8 cellular contexts compared by ENCODE assay signal in genomic region chr5:150560401-150561191, GRCh38. TPM values are rescaled to one million over a fixed set of nuclear protein-coding genes. Genes with fewer than 3 reads are reported as not detected.
DNase-seq lines count a peak whose midpoint lies in the region; ATAC-seq lines count a peak whose summit lies in the region.

No MANE protein-coding gene starts in this region.

- no peaks in the 10 kb centered on the region for H3K4me1 Mint-ChIP-seq in stimulated activated effector memory CD8-positive, alpha-beta T cell treated with anti-CD3 and anti-CD28 coated beads, Interleukin-12 subunit alpha, Interleukin-12 subunit beta, amount 100 ng/mL, for 72 hours

- ATAC-seq in GM19452 (IDR thresholded peaks at IDR 0.05; ENCODE audit: unreplicated experiment): peak; percentile 55
- peak; percentile 83 for ATAC-seq in stimulated activated effector memory CD8-positive, alpha-beta T cell treated with anti-CD3 and anti-CD28 coated beads, Interleukin-12 subunit alpha, Interleukin-12 subunit beta, amount 100 ng/mL, for 72 hours

- peak overlapping the region; percentile 72 for H3K27ac ChIP-seq in epithelial cell of prostate

- no peaks in the 10 kb centered on the region for H3K36me3 Mint-ChIP-seq in stimulated activated effector memory CD8-positive, alpha-beta T cell treated with anti-CD3 and anti-CD28 coated beads, Interleukin-12 subunit alpha, Interleukin-12 subunit beta, amount 100 ng/mL, for 72 hours

- H3K27ac Mint-ChIP-seq in stimulated activated effector memory CD8-positive, alpha-beta T cell treated with anti-CD3 and anti-CD28 coated beads, Interleukin-12 subunit alpha, Interleukin-12 subunit beta, amount 100 ng/mL, for 72 hours: no peak overlapping the region

- H3K4me3 Mint-ChIP-seq in stimulated activated effector memory CD8-positive, alpha-beta T cell treated with anti-CD3 and anti-CD28 coated beads, Interleukin-12 subunit alpha, Interleukin-12 subunit beta, amount 100 ng/mL, for 72 hours: no peak overlapping the region

- DNase-seq in COLO668 (lab: John Stamatoyannopoulos, UW; ENCODE audit: unreplicated experiment) (peak; percentile 79), HT-29 (ENCODE audit: low spot score) (peak; percentile 97), NOMO-1 treated with dmso at 0.1 percent for 144 hours (lab: John Stamatoyannopoulos, UW; ENCODE audit: unreplicated experiment) (peak; percentile 24), epithelial cell of prostate (ENCODE audit: low read depth, low spot score) (no peak), myocyte (ENCODE audit: low read depth) (peak; percentile 91)
- peak; percentile 70 for DNase-seq in activated CD8-positive, alpha-beta memory T cell treated with anti-CD3 and anti-CD28 coated beads, Interleukin-2, amount 50 U/mL, for 1 hour (ENCODE audit: extremely low read depth)
- peak; percentile 78 to 90 for DNase-seq in stimulated activated effector memory CD8-positive, alpha-beta T cell treated with anti-CD3 and anti-CD28 coated beads, Interleukin-12 subunit alpha, Interleukin-12 subunit beta, amount 100 ng/mL, for 72 hours (ENCODE audit: low spot score in 2 of 2)

- H3K9me3 Mint-ChIP-seq in stimulated activated effector memory CD8-positive, alpha-beta T cell treated with anti-CD3 and anti-CD28 coated beads, Interleukin-12 subunit alpha, Interleukin-12 subunit beta, amount 100 ng/mL, for 72 hours: no peaks in the 10 kb centered on the region

RNA-seq across cellular contexts. Expression of gene NDST1, which starts 52.7 kb away (rescaled TPM):
- total RNA-seq in HT-29 (2014; rRNA removed; shearing (Covaris generic)): 6.9 and 11.0 TPM in 2 replicates
- total RNA-seq in myocyte: 73.7 and 105 TPM in 2 replicates
- 353 TPM for polyA plus RNA-seq in myocyte (2012)
